In the genomic region with DNA sequence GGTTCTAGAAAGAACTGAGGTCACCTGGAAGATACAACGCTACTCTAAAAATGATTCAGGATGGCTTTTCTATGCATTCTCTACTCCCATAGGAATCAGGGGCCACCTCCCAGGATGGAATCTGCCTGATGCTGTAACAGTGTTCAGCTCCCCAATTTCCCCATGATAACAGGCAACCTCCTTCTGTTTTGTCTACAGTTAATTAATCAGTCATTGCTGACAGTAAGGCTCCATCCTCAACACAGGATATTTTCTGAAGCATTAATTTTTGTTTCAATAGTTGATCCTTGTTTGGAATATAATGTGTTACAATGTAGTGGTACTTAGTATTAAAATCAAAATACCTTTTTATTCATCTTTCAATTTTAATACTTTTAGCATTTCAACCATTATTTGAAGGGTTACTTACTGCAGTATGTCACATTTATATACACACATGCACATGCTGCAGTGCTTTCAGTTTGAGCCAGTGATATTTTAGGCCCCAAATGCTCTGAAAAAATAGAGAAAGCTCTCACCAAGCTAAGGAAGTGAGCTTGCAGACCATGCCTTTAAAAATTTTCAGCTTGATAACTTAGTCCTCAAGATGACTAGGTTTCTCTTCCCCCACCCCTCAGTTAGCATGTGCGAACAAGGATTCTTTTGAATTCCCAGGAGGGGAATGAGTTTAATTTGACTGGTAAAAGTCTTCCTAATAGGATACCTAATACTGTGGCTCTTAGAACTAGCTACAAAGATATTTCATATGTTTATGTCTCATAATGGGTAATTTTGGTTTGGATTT, we compare ENCODE assay signal across 7 cellular contexts. TPM values are rescaled to one million over a fixed set of nuclear protein-coding genes. Genes with fewer than 3 reads are reported as not detected.
DNase-seq lines count a peak whose midpoint lies in the region; ATAC-seq lines count a peak whose summit lies in the region.

No MANE protein-coding gene starts in this region.

- H3K4me1 Mint-ChIP-seq in T-cell: peaks cover 73 to 80% (median 74%) of the 10 kb centered on the region in 3 donors

- no peaks in the 10 kb centered on the region for H3K27me3 ChIP-seq in skeletal muscle tissue (ENCODE audit: control insufficient read depth in 3 of 3, insufficient read depth in 3 of 3, low read length in 3 of 3)

- CTCF ChIA-PET in T-cell (lab: Charles Lee): interaction anchor here in 1 of 2 donors (0.6 to 1.2 kb wide), 3 partner anchors 283 to 322 kb away, joined by 3 to 5 read pairs (median 3); partner anchors contain the start of gene HBP1

- no peaks in the 10 kb centered on the region for H3K36me3 ChIP-seq in skeletal muscle tissue (ENCODE audit: control insufficient read depth in 3 of 3, insufficient read depth in 3 of 3, low read length in 3 of 3)

- H3K4me3 ChIP-seq in skeletal muscle tissue (ENCODE audit: low read length in 3 of 3): peak overlapping the region in 1 of 3 donors; percentile 52

- peak overlapping the region; percentile 31 for H3K27ac ChIP-seq in skeletal muscle tissue (ENCODE audit: low read depth, low read length)

- peak overlapping the region; percentile 90 to 91 (median 90) for H3K4me3 Mint-ChIP-seq in T-cell

- peak overlapping the region; percentile 91 to 92 for H3K27ac Mint-ChIP-seq in T-cell

- ATAC-seq in GM19023 (IDR thresholded peaks at IDR 0.05; ENCODE audit: unreplicated experiment) (peak; percentile 33), HG02798 (IDR thresholded peaks at IDR 0.05; ENCODE audit: poor library complexity, unreplicated experiment) (peak; percentile 35), T-cell (replicated peaks in 1 of 4) (peak in 3 of 4 experiments; percentile 32 to 41 (median 34)), HG03196 (IDR thresholded peaks at IDR 0.05; ENCODE audit: unreplicated experiment) (no peak)

- H3K9ac ChIP-seq in skeletal muscle tissue (ENCODE audit: low read depth in 1 of 3, low read length in 3 of 3): no peak overlapping the region

- H3K9me3 ChIP-seq in skeletal muscle tissue (ENCODE audit: control insufficient read depth in 3 of 3, low read length in 3 of 3): no peaks in the 10 kb centered on the region

- peaks cover 27% of the 10 kb centered on the region for H3K36me3 Mint-ChIP-seq in T-cell

- H3K27me3 Mint-ChIP-seq in T-cell: no peaks in the 10 kb centered on the region

- H3K9me3 Mint-ChIP-seq in T-cell: no peaks in the 10 kb centered on the region

- H3K4me1 ChIP-seq in skeletal muscle tissue (ENCODE audit: control insufficient read depth in 3 of 3, insufficient read depth in 3 of 3, low read length in 3 of 3): peaks cover 0 to 4% (median 3%) of the 10 kb centered on the region in 3 donors

- POLR2A ChIA-PET in T-cell (lab: Charles Lee): interaction anchor here (0.6 to 1.2 kb wide), 10 partner anchors 17 to 1625 kb away, joined by 3 to 6 read pairs (median 3); partner anchors contain the start of gene HBP1 (in 1 of the 2)

- DNase-seq in T-cell (peak in 1 of 34 experiments; percentile 10), globus pallidus (ENCODE audit: low spot score) (no peak), mesenteric fat pad (ENCODE audit: low spot score) (no peak)

RNA-seq across cellular contexts. Expression of gene PIK3CG, which starts 0.6 kb away (rescaled TPM):
- total RNA-seq in T-cell (10 to 100 TPM; 27.8 to 33.7 (median 28.4) TPM), skeletal muscle tissue (5.2 TPM), mesenteric fat pad (7.9 TPM)
